In genomic region chr1:74437035-74437434, GRCh38 we compare ENCODE assay signal across 28 cellular contexts.
"Had no signal": no experiment of that assay in that cellular context is flagged by ENCODE, and none has a peak within 500 bp of the region (broad histone marks: within the 10 kb centered on the region; RNA-seq: fewer than 3 reads in every experiment).

No MANE protein-coding gene starts in this region.

- H3K4me1 ChIP-seq: colonic mucosa, esophagus squamous epithelium, gastrocnemius medialis, left lung, lower lobe of right lung had no signal

- H3K27me3 ChIP-seq: colonic mucosa, esophagus squamous epithelium, gastrocnemius medialis, heart right ventricle, left lung had no signal

- H3K4me3 Mint-ChIP-seq: dendritic cell treated with granulocyte-macrophage colony-stimulating factor and Interleukin-4, amounts not matched to agents 40 ng/mL and 50 ng/mL, for 4 days; effector memory CD8-positive, alpha-beta T cell; endodermal cell; mesothelial cell of epicardium; naive B cell had no signal

- FAIRE-seq: endometrium, islet of Langerhans, keratinocyte had no signal

- H3K27me3 Mint-ChIP-seq: dendritic cell treated with granulocyte-macrophage colony-stimulating factor and Interleukin-4, amounts not matched to agents 40 ng/mL and 50 ng/mL, for 4 days; effector memory CD8-positive, alpha-beta T cell had no signal

- H3K9me3 ChIP-seq: colonic mucosa, esophagus squamous epithelium, gastrocnemius medialis, heart right ventricle, left lung, lower lobe of right lung, mucosa of descending colon had no signal

- H3K4me1 Mint-ChIP-seq: endodermal cell, naive B cell had no signal

- H3K36me3 ChIP-seq: colonic mucosa, esophagus squamous epithelium, gastrocnemius medialis, left lung, lower lobe of right lung had no signal

- H3K36me3 Mint-ChIP-seq: mesothelial cell of epicardium, naive B cell had no signal

- H3K9me3 Mint-ChIP-seq: effector memory CD8-positive, alpha-beta T cell; endodermal cell; mesothelial cell of epicardium had no signal

- ATAC-seq: effector memory CD8-positive, alpha-beta T cell; esophagus mucosa; gastrocnemius medialis; heart right ventricle; left cardiac atrium; left lung; left ventricle myocardium superior; lower lobe of right lung; mucosa of descending colon had no signal

- H3K4me3 ChIP-seq: colonic mucosa, esophagus squamous epithelium, gastrocnemius medialis, heart right ventricle, left lung, lower lobe of right lung, mucosa of descending colon had no signal

- H3K27ac Mint-ChIP-seq: dendritic cell treated with granulocyte-macrophage colony-stimulating factor and Interleukin-4, amounts not matched to agents 40 ng/mL and 50 ng/mL, for 4 days; effector memory CD8-positive, alpha-beta T cell; endodermal cell; mesothelial cell of epicardium; naive B cell had no signal

- H3K27ac ChIP-seq: colonic mucosa, epithelial cell of prostate, esophagus squamous epithelium, gastrocnemius medialis, heart right ventricle, left lung, lower lobe of right lung had no signal

- DNase-seq: colonic mucosa; cortex of kidney; effector CD8-positive, alpha-beta T cell; effector memory CD8-positive, alpha-beta T cell; endodermal cell; erythroblast; esophagus squamous epithelium; foreskin fibroblast; foreskin melanocyte; gastrocnemius medialis; glutamatergic neuron; head of caudate nucleus; heart right ventricle; hippocampal formation; left cardiac atrium; left lung; left ventricle myocardium superior; lower lobe of right lung; mesenchymal stem cell; mucosa of descending colon; naive B cell had no signal
